Comparison of ENCODE assay signal across 8 cellular contexts in genomic region chr11:101127699-101128570, GRCh38. TPM values are rescaled to one million over a fixed set of nuclear protein-coding genes. Genes with fewer than 3 reads are reported as not detected.
DNase-seq lines count a peak whose midpoint lies in the region; ATAC-seq and TF ChIP-seq lines count a peak whose summit lies in the region.

No MANE protein-coding gene starts in this region.

- ATAC-seq in HG03135 (IDR thresholded peaks at IDR 0.05; ENCODE audit: unreplicated experiment) (no peak), GM18517 (IDR thresholded peaks at IDR 0.05; ENCODE audit: unreplicated experiment) (no peak)

- H3K27ac Mint-ChIP-seq in glutamatergic neuron (ENCODE audit: unreplicated experiment): no peak overlapping the region

- peak overlapping the region; percentile 75 for H3K4me3 Mint-ChIP-seq in glutamatergic neuron (ENCODE audit: unreplicated experiment)

- TF ChIP-seq CTCF in Peyer's patch (IDR thresholded peaks at IDR 0.05): no peak
- no peak for TF ChIP-seq CTCF in glutamatergic neuron (IDR thresholded peaks at IDR 0.05; ENCODE audit: partially characterized antibody, unreplicated experiment)
- no peak for TF ChIP-seq CTCF in RWPE1 (conservative IDR thresholded peaks at IDR 0.05; ENCODE audit: low read depth)

- DNase-seq in ELF-1 (ENCODE audit: low read depth, low spot score) (peak; percentile 56), Peyer's patch (peak in 2 of 3 donors; percentile 43 to 49), glutamatergic neuron (peak; percentile 53), posterior vena cava (ENCODE audit: low spot score) (peak; percentile 82), SW 1271 (lab: John Stamatoyannopoulos, UW) (no peak), RWPE1 (ENCODE audit: low spot score) (no peak)

- no peaks in the 10 kb centered on the region for H3K9me3 ChIP-seq in Peyer's patch

- peaks cover 4% of the 10 kb centered on the region for H3K4me1 Mint-ChIP-seq in glutamatergic neuron (ENCODE audit: low read depth, unreplicated experiment)

- H3K27me3 ChIP-seq in Peyer's patch: peaks cover 0 to 9% of the 10 kb centered on the region in 2 donors

- H3K4me1 ChIP-seq in Peyer's patch: no peaks in the 10 kb centered on the region

- TF ChIP-seq POLR2A in Peyer's patch (IDR thresholded peaks at IDR 0.05): no peak

- H3K9me3 Mint-ChIP-seq in glutamatergic neuron (ENCODE audit: unreplicated experiment): no peaks in the 10 kb centered on the region

- H3K27me3 Mint-ChIP-seq in glutamatergic neuron (ENCODE audit: unreplicated experiment): peaks cover 10% of the 10 kb centered on the region

- POLR2A ChIA-PET in RWPE1 (lab: Yijun Ruan, JAX; ENCODE audit: low non-redundant PET): no interaction called here

- CTCF ChIA-PET in RWPE1 (lab: Yijun Ruan, JAX): no interaction called here

- H3K27ac ChIP-seq in Peyer's patch (peak overlapping the region; percentile 4 to 60 (median 35)), RWPE1 (no peak overlapping the region)

- H3K4me3 ChIP-seq in Peyer's patch: peak overlapping the region; percentile 24 to 56 (median 42)

- H3K36me3 ChIP-seq in Peyer's patch: no peaks in the 10 kb centered on the region

- intact Hi-C loops in posterior vena cava (cut with DNase I): no loop called here

- H3K36me3 Mint-ChIP-seq in glutamatergic neuron (ENCODE audit: unreplicated experiment): no peaks in the 10 kb centered on the region

RNA-seq across cellular contexts. Expression of gene PGR, which starts 1.7 kb away (rescaled TPM):
- 1 to 10 TPM in 2 of 4 donors, under 1 TPM in 2; 0.35 to 1.7 (median 0.86) TPM for total RNA-seq in Peyer's patch
- 0.27 TPM for total RNA-seq in glutamatergic neuron (ENCODE audit: unreplicated experiment)
- 1 to 10 TPM; 6.0 to 7.6 TPM for total RNA-seq in posterior vena cava

Comparison
In these comparisons a context has a peak if more than half of its experiments do, and no peak if none do; other contexts are left out.
1. DNase-seq: peak in ELF-1 (single experiment), Peyer's patch (2 of 3), glutamatergic neuron (single experiment) and posterior vena cava (single experiment); none in SW 1271 (0 of 2) and RWPE1 (single experiment).